7 cellular contexts compared by ENCODE assay signal in genomic region chr4:123020285-123020684, GRCh38.
"Had no signal": no experiment of that assay in that cellular context is flagged by ENCODE, and none has a peak within 500 bp of the region (broad histone marks: within the 10 kb centered on the region; RNA-seq: fewer than 3 reads in every experiment).

No MANE protein-coding gene starts in this region.

- H3K9ac ChIP-seq: KMS-11 had no signal

- H3K4me2 ChIP-seq: KMS-11 had no signal

- ATAC-seq: HepG2 had no signal

- FAIRE-seq: HepG2, HTR-8/SVneo had no signal

- H3K27ac ChIP-seq: HL-60, KMS-11 had no signal

- DNase-seq: IMR-90, KBM-7, KG1 had no signal
